ENCODE assay signal across 21 cellular contexts in the genomic region with DNA sequence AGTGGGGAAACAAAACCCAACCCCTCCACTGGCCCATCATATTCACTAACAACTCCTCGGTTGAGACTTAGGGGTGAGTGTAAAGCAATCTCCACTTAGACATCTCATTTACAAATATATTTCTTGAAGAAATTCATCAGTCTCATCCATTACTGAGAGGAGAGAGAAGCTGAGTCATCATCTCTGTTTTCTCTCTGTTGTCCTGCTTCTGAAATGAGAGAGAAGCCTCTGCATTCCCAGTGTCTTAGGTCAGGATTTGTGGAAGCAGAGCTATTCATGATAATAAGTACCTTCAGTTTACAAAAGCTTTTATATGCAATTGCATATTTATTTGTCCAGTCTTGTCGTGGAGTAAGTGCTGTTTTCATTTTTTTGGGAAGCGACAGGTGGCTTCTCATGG. TPM values are rescaled to one million over a fixed set of nuclear protein-coding genes. Genes with fewer than 3 reads are reported as not detected.
DNase-seq lines count a peak whose midpoint lies in the region; ATAC-seq and TF ChIP-seq lines count a peak whose summit lies in the region.
"Had no signal": no experiment of that assay in that cellular context is flagged by ENCODE, and none has a peak within 500 bp of the region (broad histone marks: within the 10 kb centered on the region; RNA-seq: fewer than 3 reads in every experiment).

No MANE protein-coding gene starts in this region.

- TF ChIP-seq POLR2A in Peyer's patch (IDR thresholded peaks at IDR 0.05) (no peak), sigmoid colon (IDR thresholded peaks at IDR 0.05) (no peak)

- intact Hi-C loops in activated T-helper 1 cell treated with anti-CD3 and anti-CD28 coated beads, Interleukin-12 subunit alpha, Interleukin-12 subunit beta, Interleukin-2, Interleukin-4 antibody, amounts not matched to agents 30 ng/mL and 10 ng/mL and 1 ng/mL, durations not matched to agents 14 hours and 24 hours and 36 hours (cut with micrococcal nuclease), result no loop called here
- intact Hi-C loops in sigmoid colon (cut with DNase I), result no loop called here

- DNase-seq in NCI-H2227 (lab: John Stamatoyannopoulos, UW; ENCODE audit: unreplicated experiment) (peak; percentile 11), NCI-H2227 treated with DMSO at 0.1 percent for 48 hours (lab: John Stamatoyannopoulos, UW) (no peak), Peyer's patch (no peak), foreskin keratinocyte (peak in 1 of 2 donors; percentile 60), sigmoid colon (no peak), NCI-H510A treated with DMSO at 0.1 percent for 48 hours (lab: John Stamatoyannopoulos, UW) (no peak), NCI-H2081 treated with DMSO at 0.1 percent for 48 hours (lab: John Stamatoyannopoulos, UW) (no peak)
- no peak for DNase-seq in activated T-helper 1 cell treated with anti-CD3 and anti-CD28 coated beads, Interleukin-12 subunit alpha, Interleukin-12 subunit beta, Interleukin-2, Interleukin-4 antibody, amounts not matched to agents 30 ng/mL and 10 ng/mL and 1 ng/mL, durations not matched to agents 14 hours and 24 hours and 36 hours (ENCODE audit: low spot score)
- DNase-seq: 8988T; CD8-positive, alpha-beta T cell; DMS79 treated with DMSO at 0.1 percent for 48 hours; HFFc6; MG63; NCI-H1092 treated with DMSO at 0.1 percent for 48 hours; NCI-H2107; NCI-H446 treated with DMSO at 0.1 percent for 48 hours; NCI-H774; SJCRH30 had no signal

- no peak overlapping the region for H3K4me3 Mint-ChIP-seq in activated T-helper 1 cell treated with anti-CD3 and anti-CD28 coated beads, Interleukin-12 subunit alpha, Interleukin-12 subunit beta, Interleukin-2, Interleukin-4 antibody, amounts not matched to agents 30 ng/mL and 10 ng/mL and 1 ng/mL, durations not matched to agents 14 hours and 24 hours and 36 hours
- H3K4me3 Mint-ChIP-seq: CD8-positive, alpha-beta T cell; HFFc6 had no signal

- peaks cover 0 to 15% (median 0%) of the 10 kb centered on the region in 4 donors for H3K4me1 ChIP-seq in Peyer's patch
- peaks cover 5% of the 10 kb centered on the region for H3K4me1 ChIP-seq in foreskin keratinocyte
- no peaks in the 10 kb centered on the region for H3K4me1 ChIP-seq in sigmoid colon

- peak; percentile 28 for ATAC-seq in foreskin keratinocyte
- ATAC-seq: CD8-positive, alpha-beta T cell had no signal

- H3K27ac ChIP-seq in Peyer's patch (peak overlapping the region in 2 of 4 donors; percentile 28 to 51), foreskin keratinocyte (no peak overlapping the region), sigmoid colon (no peak overlapping the region)
- H3K27ac ChIP-seq: KMS-11, SJCRH30 had no signal

- no peaks in the 10 kb centered on the region for H3K9me3 Mint-ChIP-seq in activated T-helper 1 cell treated with anti-CD3 and anti-CD28 coated beads, Interleukin-12 subunit alpha, Interleukin-12 subunit beta, Interleukin-2, Interleukin-4 antibody, amounts not matched to agents 30 ng/mL and 10 ng/mL and 1 ng/mL, durations not matched to agents 14 hours and 24 hours and 36 hours
- H3K9me3 Mint-ChIP-seq: CD8-positive, alpha-beta T cell had no signal

- no peak for TF ChIP-seq EP300 in sigmoid colon (IDR thresholded peaks at IDR 0.05)

- TF ChIP-seq CTCF in Peyer's patch (IDR thresholded peaks at IDR 0.05) (no peak), foreskin keratinocyte (conservative IDR thresholded peaks at IDR 0.05) (no peak), sigmoid colon (IDR thresholded peaks at IDR 0.05) (no peak)

- H3K36me3 ChIP-seq in Peyer's patch (peaks cover 0 to 3% (median 0%) of the 10 kb centered on the region in 3 donors), sigmoid colon (no peaks in the 10 kb centered on the region)
- H3K36me3 ChIP-seq: MG63, SJCRH30 had no signal

- H3K27me3 Mint-ChIP-seq in activated T-helper 1 cell treated with anti-CD3 and anti-CD28 coated beads, Interleukin-12 subunit alpha, Interleukin-12 subunit beta, Interleukin-2, Interleukin-4 antibody, amounts not matched to agents 30 ng/mL and 10 ng/mL and 1 ng/mL, durations not matched to agents 14 hours and 24 hours and 36 hours (ENCODE audit: insufficient read depth), result no peaks in the 10 kb centered on the region

- no peaks in the 10 kb centered on the region for H3K36me3 Mint-ChIP-seq in activated T-helper 1 cell treated with anti-CD3 and anti-CD28 coated beads, Interleukin-12 subunit alpha, Interleukin-12 subunit beta, Interleukin-2, Interleukin-4 antibody, amounts not matched to agents 30 ng/mL and 10 ng/mL and 1 ng/mL, durations not matched to agents 14 hours and 24 hours and 36 hours (ENCODE audit: low read depth)
- H3K36me3 Mint-ChIP-seq: CD8-positive, alpha-beta T cell had no signal

- 62 to 72% methylated on average over 3 of the region's 3 CpGs for WGBS in sigmoid colon, 2 donors

- no peaks in the 10 kb centered on the region for H3K9me3 ChIP-seq in Peyer's patch
- H3K9me3 ChIP-seq in sigmoid colon, result no peaks in the 10 kb centered on the region
- H3K9me3 ChIP-seq: MG63, SJCRH30 had no signal

- no peaks in the 10 kb centered on the region for H3K4me1 Mint-ChIP-seq in activated T-helper 1 cell treated with anti-CD3 and anti-CD28 coated beads, Interleukin-12 subunit alpha, Interleukin-12 subunit beta, Interleukin-2, Interleukin-4 antibody, amounts not matched to agents 30 ng/mL and 10 ng/mL and 1 ng/mL, durations not matched to agents 14 hours and 24 hours and 36 hours (ENCODE audit: low read depth)

- H3K4me3 ChIP-seq in Peyer's patch (peak overlapping the region in 3 of 4 donors; percentile 21 to 54 (median 54)), sigmoid colon (no peak overlapping the region)
- H3K4me3 ChIP-seq: MG63, SJCRH30 had no signal

- H3K27ac Mint-ChIP-seq in activated T-helper 1 cell treated with anti-CD3 and anti-CD28 coated beads, Interleukin-12 subunit alpha, Interleukin-12 subunit beta, Interleukin-2, Interleukin-4 antibody, amounts not matched to agents 30 ng/mL and 10 ng/mL and 1 ng/mL, durations not matched to agents 14 hours and 24 hours and 36 hours, result no peak overlapping the region
- H3K27ac Mint-ChIP-seq: CD8-positive, alpha-beta T cell; HFFc6 had no signal

- H3K27me3 ChIP-seq in Peyer's patch, result no peaks in the 10 kb centered on the region
- H3K27me3 ChIP-seq in foreskin keratinocyte, result no peaks in the 10 kb centered on the region
- H3K27me3 ChIP-seq in sigmoid colon, result no peaks in the 10 kb centered on the region
- H3K27me3 ChIP-seq: MG63, SJCRH30 had no signal

RNA-seq across cellular contexts. Expression of a gene that starts 0.9 kb away (rescaled TPM):
- total RNA-seq in Peyer's patch (1,000 to 10,000 TPM in 1 of 4 donors, 100 to 1,000 TPM in 2, 10 to 100 TPM in 1; 16.5 to 2,426 (median 830) TPM), foreskin keratinocyte (0.07 TPM in 1 of 2 replicates, not detected in the other), sigmoid colon (under 1 TPM in 1 of 4 donors, not detected in 3; 0.36 TPM)
- polyA plus RNA-seq in foreskin keratinocyte (0.01 and 0.04 TPM in 2 replicates), sigmoid colon (10 to 100 TPM; 39.1 to 45.6 (median 43.0) TPM)
- total RNA-seq in activated T-helper 1 cell treated with anti-CD3 and anti-CD28 coated beads, Interleukin-12 subunit alpha, Interleukin-12 subunit beta, Interleukin-2, Interleukin-4 antibody, amounts not matched to agents 30 ng/mL and 10 ng/mL and 1 ng/mL, durations not matched to agents 14 hours and 24 hours and 36 hours, result not detected in 2 replicates
- total RNA-seq: CD8-positive, alpha-beta T cell; H1; HFFc6; SJCRH30 had no signal
- polyA plus RNA-seq: BJ had no signal

RNA-seq across cellular contexts. Expression of a gene that starts 47.3 kb away (rescaled TPM):
- total RNA-seq in Peyer's patch (not detected), foreskin keratinocyte (not detected in 2 replicates), sigmoid colon (not detected)
- polyA plus RNA-seq in foreskin keratinocyte (not detected in 2 replicates), sigmoid colon (not detected)
- not detected in 2 replicates for total RNA-seq in activated T-helper 1 cell treated with anti-CD3 and anti-CD28 coated beads, Interleukin-12 subunit alpha, Interleukin-12 subunit beta, Interleukin-2, Interleukin-4 antibody, amounts not matched to agents 30 ng/mL and 10 ng/mL and 1 ng/mL, durations not matched to agents 14 hours and 24 hours and 36 hours
- total RNA-seq: CD8-positive, alpha-beta T cell; H1; HFFc6; SJCRH30 had no signal
- polyA plus RNA-seq: BJ had no signal

RNA-seq across cellular contexts. Expression of a gene that starts 58.9 kb away (rescaled TPM):
- total RNA-seq in Peyer's patch (1 to 10 TPM in 1 of 4 donors, under 1 TPM in 3; 0.53 to 3.3 (median 0.73) TPM), foreskin keratinocyte (6.4 and 6.5 TPM in 2 replicates), sigmoid colon (1 to 10 TPM in 1 of 4 donors, under 1 TPM in 1, not detected in 2; 0.49 to 1.1 TPM)
- polyA plus RNA-seq in foreskin keratinocyte (5.0 and 5.1 TPM in 2 replicates), sigmoid colon (10 to 100 TPM in 1 of 3 donors, 1 to 10 TPM in 2; 6.6 to 43.0 (median 8.7) TPM)
- total RNA-seq in activated T-helper 1 cell treated with anti-CD3 and anti-CD28 coated beads, Interleukin-12 subunit alpha, Interleukin-12 subunit beta, Interleukin-2, Interleukin-4 antibody, amounts not matched to agents 30 ng/mL and 10 ng/mL and 1 ng/mL, durations not matched to agents 14 hours and 24 hours and 36 hours, result not detected in 2 replicates
- total RNA-seq: CD8-positive, alpha-beta T cell; HFFc6; SJCRH30 had no signal
- polyA plus RNA-seq: BJ had no signal

Comparison
In these comparisons a context has a peak if more than half of its experiments do, and no peak if none do; other contexts are left out.
1. H3K4me3 ChIP-seq: peak in Peyer's patch (3 of 4); none in sigmoid colon (0 of 4).
2. RNA of a gene that starts 0.9 kb away (total RNA-seq): 16.5 to 2,426 TPM in Peyer's patch; 0.07 TPM in foreskin keratinocyte, not detected in activated T-helper 1 cell treated with anti-CD3 and anti-CD28 coated beads, Interleukin-12 subunit alpha, Interleukin-12 subunit beta, Interleukin-2, Interleukin-4 antibody, amounts not matched to agents 30 ng/mL and 10 ng/mL and 1 ng/mL, durations not matched to agents 14 hours and 24 hours and 36 hours and 0.36 TPM in sigmoid colon; every median in the first group is over 10 times any median in the second.